ENCODE assay signal across 8 cellular contexts in genomic region chr9:127004946-127005769, GRCh38.
DNase-seq lines count a peak whose midpoint lies in the region; ATAC-seq and TF ChIP-seq lines count a peak whose summit lies in the region.

No MANE protein-coding gene starts in this region.

- H3K9me3 Mint-ChIP-seq in T-helper 2 cell treated with Interferon-gamma antibody and Interleukin-4, amounts not matched to agents 5 μg/mL and 100 μg/mL, for 36 hours = no peaks in the 10 kb centered on the region

- H4K8ac ChIP-seq in mesendoderm (ENCODE audit: low read depth, low read length) = no peak overlapping the region

- no peaks in the 10 kb centered on the region for H3K36me3 Mint-ChIP-seq in T-helper 2 cell treated with Interferon-gamma antibody and Interleukin-4, amounts not matched to agents 5 μg/mL and 100 μg/mL, for 36 hours (ENCODE audit: low read depth)

- H3K79me2 ChIP-seq in mesendoderm (ENCODE audit: control insufficient read depth, insufficient read depth, low read length) = no peaks in the 10 kb centered on the region

- H3K4ac ChIP-seq in mesendoderm (ENCODE audit: low read depth, low read length) = no peak overlapping the region

- H4K5ac ChIP-seq in mesendoderm (ENCODE audit: low read length) = no peak overlapping the region

- no peak overlapping the region for H3K4me3 ChIP-seq in astrocyte of the spinal cord (ENCODE audit: low read depth, low read length)
- no peak overlapping the region for H3K4me3 ChIP-seq in mesendoderm (ENCODE audit: low read length)

- H3K4me1 Mint-ChIP-seq in T-helper 2 cell treated with Interferon-gamma antibody and Interleukin-4, amounts not matched to agents 5 μg/mL and 100 μg/mL, for 36 hours (ENCODE audit: low read depth) = peaks cover 25% of the 10 kb centered on the region

- no peak overlapping the region for H2BK15ac ChIP-seq in mesendoderm (replicated peaks; ENCODE audit: low read depth)

- H3K27me3 Mint-ChIP-seq in T-helper 2 cell treated with Interferon-gamma antibody and Interleukin-4, amounts not matched to agents 5 μg/mL and 100 μg/mL, for 36 hours (ENCODE audit: low read depth) = peaks cover 50% of the 10 kb centered on the region

- H3K27ac Mint-ChIP-seq in T-helper 2 cell treated with Interferon-gamma antibody and Interleukin-4, amounts not matched to agents 5 μg/mL and 100 μg/mL, for 36 hours = peak overlapping the region; percentile 47

- no peak overlapping the region for H3K4me2 ChIP-seq in mesendoderm (ENCODE audit: low read length)

- ATAC-seq in GM18870 (IDR thresholded peaks at IDR 0.05; ENCODE audit: unreplicated experiment) (peak; percentile 89), HG02970 (IDR thresholded peaks at IDR 0.05; ENCODE audit: low FRiP score, unreplicated experiment) (peak; percentile 77)

- peak overlapping the region; percentile 65 for H3K4me3 Mint-ChIP-seq in T-helper 2 cell treated with Interferon-gamma antibody and Interleukin-4, amounts not matched to agents 5 μg/mL and 100 μg/mL, for 36 hours

- no CpG with 5 or more reads among the region's 3 CpGs for WGBS in mesendoderm (ENCODE audit: extremely low coverage, insufficient coverage, low lambda C conversion rate)

- in situ Hi-C loops in astrocyte of the spinal cord (cut with HindIII; ENCODE audit: low sequenced_read_pairs) = no loop called here

- no peaks in the 10 kb centered on the region for H3K36me3 ChIP-seq in mesendoderm (ENCODE audit: control insufficient read depth, insufficient read depth, low read length)

- H3K79me1 ChIP-seq in mesendoderm (ENCODE audit: low read length) = no peaks in the 10 kb centered on the region

- H2BK5ac ChIP-seq in mesendoderm (ENCODE audit: low read length) = no peak overlapping the region

- no peak overlapping the region for H2AK5ac ChIP-seq in mesendoderm (ENCODE audit: low read length)

- H3K9ac ChIP-seq in mesendoderm (ENCODE audit: low read length) = no peak overlapping the region

- H3K27me3 ChIP-seq in mesendoderm (ENCODE audit: insufficient read depth, low read length, poor library complexity) = no peaks in the 10 kb centered on the region

- peak; percentile 83 for DNase-seq in T-helper 2 cell treated with Interferon-gamma antibody and Interleukin-4, amounts not matched to agents 5 μg/mL and 100 μg/mL, for 36 hours (ENCODE audit: low spot score)
- DNase-seq in astrocyte of the spinal cord (ENCODE audit: low read depth, low spot score) (peak; percentile 44), germinal center (ENCODE audit: low spot score) (no peak), mesendoderm (no peak), NCI-H510A (lab: John Stamatoyannopoulos, UW) (no peak)
- DNase-seq in stimulated activated CD4-positive, alpha-beta T cell treated with anti-CD3 and anti-CD28 coated beads, Interleukin-12 subunit alpha, Interleukin-12 subunit beta, amount 100 ng/mL, for 4 hours = peak; percentile 56

- H3K4me1 ChIP-seq in mesendoderm (ENCODE audit: control insufficient read depth, low read depth, low read length) = no peaks in the 10 kb centered on the region

- no peak overlapping the region for H3K23ac ChIP-seq in mesendoderm (ENCODE audit: low read length)

- no peak overlapping the region for H3K27ac ChIP-seq in mesendoderm (ENCODE audit: low read depth, low read length)

- H3K56ac ChIP-seq in mesendoderm (ENCODE audit: low read length) = no peak overlapping the region

- H3K18ac ChIP-seq in mesendoderm (ENCODE audit: low read length) = no peak overlapping the region

- H2BK120ac ChIP-seq in mesendoderm (ENCODE audit: low read depth, low read length) = no peak overlapping the region

- TF ChIP-seq CTCF in astrocyte of the spinal cord (IDR thresholded peaks at IDR 0.05; ENCODE audit: low read depth, low read length) = no peak

Comparison
In these comparisons a context has a peak if more than half of its experiments do, and no peak if none do; other contexts are left out.
1. DNase-seq: peak in T-helper 2 cell treated with Interferon-gamma antibody and Interleukin-4, amounts not matched to agents 5 μg/mL and 100 μg/mL, for 36 hours (single experiment), astrocyte of the spinal cord (single experiment) and stimulated activated CD4-positive, alpha-beta T cell treated with anti-CD3 and anti-CD28 coated beads, Interleukin-12 subunit alpha, Interleukin-12 subunit beta, amount 100 ng/mL, for 4 hours (single experiment); none in germinal center (single experiment), mesendoderm (single experiment) and NCI-H510A (single experiment).